In genomic region chr1:166040635-166041034, GRCh38 we compare ENCODE assay signal across 14 cellular contexts.
"Had no signal": no experiment of that assay in that cellular context is flagged by ENCODE, and none has a peak within 500 bp of the region (broad histone marks: within the 10 kb centered on the region; RNA-seq: fewer than 3 reads in every experiment).

No MANE protein-coding gene starts in this region.

- H3K4me1 Mint-ChIP-seq: activated naive CD8-positive, alpha-beta T cell treated with anti-CD3 and anti-CD28 coated beads, Interleukin-2, amount 50 U/mL, for 24 hours; naive B cell had no signal

- DNase-seq: activated CD4-positive, alpha-beta T cell treated with anti-CD3 and anti-CD28 coated beads for 48 hours; activated CD4-positive, CD25-positive, alpha-beta regulatory T cell; activated CD8-positive, alpha-beta T cell treated with anti-CD3 and anti-CD28 coated beads, Interleukin-2, amount 10 ng/mL, durations not matched to agents 7 days and 5 days; activated gamma-delta T cell; activated naive CD4-positive, alpha-beta T cell treated with anti-CD3 and anti-CD28 coated beads, Interleukin-2, amount 50 U/mL, for 16 hours; activated naive CD8-positive, alpha-beta T cell treated with anti-CD3 and anti-CD28 coated beads, Interleukin-2, amount 50 U/mL, for 24 hours; cerebellar nuclear complex; lower lobe of right lung; naive B cell; stimulated activated CD4-positive, alpha-beta T cell treated with anti-CD3 and anti-CD28 coated beads, Interleukin-2, amount 100 ng/mL, for 48 hours; stimulated activated naive CD4-positive, alpha-beta T cell had no signal

- H3K36me3 Mint-ChIP-seq: naive B cell, type B pancreatic cell had no signal

- H3K9me3 Mint-ChIP-seq: activated naive CD8-positive, alpha-beta T cell treated with anti-CD3 and anti-CD28 coated beads, Interleukin-2, amount 50 U/mL, for 24 hours; activated T-helper 1 cell treated with anti-CD3 and anti-CD28 coated beads, Interleukin-12 subunit alpha, Interleukin-12 subunit beta, Interleukin-2, Interleukin-4 antibody, amounts not matched to agents 30 ng/mL and 10 ng/mL and 1 ng/mL, durations not matched to agents 14 hours and 24 hours and 36 hours; type B pancreatic cell had no signal

- H3K27ac Mint-ChIP-seq: activated CD8-positive, alpha-beta T cell treated with anti-CD3 and anti-CD28 coated beads, Interleukin-2, amount 10 ng/mL, durations not matched to agents 7 days and 5 days; activated naive CD8-positive, alpha-beta T cell treated with anti-CD3 and anti-CD28 coated beads, Interleukin-2, amount 50 U/mL, for 24 hours; activated T-helper 1 cell treated with anti-CD3 and anti-CD28 coated beads, Interleukin-12 subunit alpha, Interleukin-12 subunit beta, Interleukin-2, Interleukin-4 antibody, amounts not matched to agents 30 ng/mL and 10 ng/mL and 1 ng/mL, durations not matched to agents 14 hours and 24 hours and 36 hours; type B pancreatic cell had no signal

- H3K4me3 Mint-ChIP-seq: activated CD8-positive, alpha-beta T cell treated with anti-CD3 and anti-CD28 coated beads, Interleukin-2, amount 10 ng/mL, durations not matched to agents 7 days and 5 days; activated naive CD8-positive, alpha-beta T cell treated with anti-CD3 and anti-CD28 coated beads, Interleukin-2, amount 50 U/mL, for 24 hours; activated T-helper 1 cell treated with anti-CD3 and anti-CD28 coated beads, Interleukin-12 subunit alpha, Interleukin-12 subunit beta, Interleukin-2, Interleukin-4 antibody, amounts not matched to agents 30 ng/mL and 10 ng/mL and 1 ng/mL, durations not matched to agents 14 hours and 24 hours and 36 hours; naive B cell; type B pancreatic cell had no signal

- ATAC-seq: activated CD8-positive, alpha-beta T cell treated with anti-CD3 and anti-CD28 coated beads, Interleukin-2, amount 10 ng/mL, durations not matched to agents 7 days and 5 days; activated naive CD8-positive, alpha-beta T cell treated with anti-CD3 and anti-CD28 coated beads, Interleukin-2, amount 50 U/mL, for 24 hours; left lobe of liver; lower lobe of right lung had no signal
